22 cellular contexts compared by ENCODE assay signal in the genomic region with DNA sequence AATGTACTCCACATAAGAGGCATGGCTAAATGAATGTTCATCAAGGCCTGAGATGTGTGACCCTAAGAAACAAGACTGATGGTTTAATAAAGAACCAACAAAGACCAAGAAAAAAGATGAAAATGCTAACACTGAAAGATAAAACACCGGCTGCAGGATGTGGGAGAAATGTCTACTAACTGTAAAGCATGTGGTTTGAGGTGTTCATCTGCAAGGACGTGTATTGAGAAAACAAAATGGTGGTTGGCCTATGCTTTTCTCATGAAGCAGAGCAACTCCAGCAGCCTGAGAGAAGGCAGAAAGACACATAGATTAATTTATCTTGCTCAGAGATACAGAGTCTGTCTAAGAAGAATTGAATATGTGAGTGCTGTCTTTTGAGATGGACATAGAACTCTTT.
"Had no signal": no experiment of that assay in that cellular context is flagged by ENCODE, and none has a peak within 500 bp of the region (broad histone marks: within the 10 kb centered on the region; RNA-seq: fewer than 3 reads in every experiment).

No MANE protein-coding gene starts in this region.

- H3K9ac ChIP-seq: KMS-11 had no signal

- H3K4me2 ChIP-seq: KMS-11 had no signal

- DNase-seq: IMR-90, MM.1S, NCI-H1092 treated with DMSO at 0.1 percent for 48 hours, NCI-H1436, NCI-H187, NCI-H2029, NCI-H2081 treated with DMSO at 0.1 percent for 48 hours, NCI-H2171, NCI-H226, NCI-H446, NCI-H510A, NCI-H524 treated with DMSO at 0.1 percent for 48 hours, NCI-H69, NCI-H774, PC-3, SHP77 had no signal

- H3K27ac ChIP-seq: KMS-11, RWPE1 had no signal

- H3K4me3 ChIP-seq: K562 had no signal

- ATAC-seq: HepG2, K562, Panc1, PC-3, SK-N-SH treated with all-trans-retinoic acid at 6 μM for 48 hours had no signal
